8 cellular contexts compared by ENCODE assay signal in genomic region chr12:95942106-95942531, GRCh38. TPM values are rescaled to one million over a fixed set of nuclear protein-coding genes. Genes with fewer than 3 reads are reported as not detected.
A peak's percentile ranks its signal among the peaks of the same experiment; 100 is the strongest.
DNase-seq lines count a peak whose midpoint lies in the region; ATAC-seq, FAIRE-seq and TF ChIP-seq lines count a peak whose summit lies in the region.

No MANE protein-coding gene starts in this region.

- peak overlapping the region; percentile 98 for H3K4me3 Mint-ChIP-seq in T-helper 17 cell

- no peaks in the 10 kb centered on the region for H3K4me1 ChIP-seq in foreskin keratinocyte

- peak; percentile 3 for DNase-seq in stimulated activated CD4-positive, alpha-beta T cell treated with anti-CD3 and anti-CD28 coated beads, Interleukin-1b, Interleukin-23, amount 100 ng/mL, for 48 hours
- no peak for DNase-seq in stimulated activated CD4-positive, alpha-beta T cell treated with anti-CD3 and anti-CD28 coated beads, Interleukin-4, amount 100 ng/mL, for 1 hour
- DNase-seq in T-helper 17 cell (no peak), foreskin keratinocyte (peak in 1 of 2 donors; percentile 22), skeletal muscle cell (ENCODE audit: low read depth) (no peak), H54 (ENCODE audit: insufficient read length, low spot score) (no peak)

- no peak for FAIRE-seq in H54 (lab: Jason Lieb, UNC)

- H3K9me3 ChIP-seq in T-helper 17 cell (ENCODE audit: control insufficient read depth, low read length, poor library complexity, severe bottlenecking): no peaks in the 10 kb centered on the region

- peaks cover 12% of the 10 kb centered on the region for H3K4me1 Mint-ChIP-seq in T-helper 17 cell

- peak overlapping the region; percentile 66 for H3K4me3 ChIP-seq in skeletal muscle cell (ENCODE audit: low read depth, low read length)

- no peak for TF ChIP-seq POLR2A in H54 (IDR thresholded peaks at IDR 0.05; ENCODE audit: low read depth, low read length)

- peaks cover 3% of the 10 kb centered on the region for H3K36me3 Mint-ChIP-seq in T-helper 17 cell (ENCODE audit: low read depth)

- no peaks in the 10 kb centered on the region for H3K27me3 Mint-ChIP-seq in T-helper 17 cell

- H3K27ac ChIP-seq in foreskin keratinocyte: peak overlapping the region; percentile 51

- peak overlapping the region; percentile 87 for H3K27ac Mint-ChIP-seq in T-helper 17 cell

- peaks cover 13% of the 10 kb centered on the region for H3K27me3 ChIP-seq in foreskin keratinocyte

- no peak for TF ChIP-seq CTCF in foreskin keratinocyte (conservative IDR thresholded peaks at IDR 0.05)

- ATAC-seq in T-helper 17 cell (no peak), foreskin keratinocyte (no peak), GM21576 (IDR thresholded peaks at IDR 0.05; ENCODE audit: unreplicated experiment) (no peak), HG03280 (IDR thresholded peaks at IDR 0.05; ENCODE audit: unreplicated experiment) (no peak)

RNA-seq across cellular contexts. Expression of gene CCDC38, which starts 0.3 kb away (rescaled TPM):
- total RNA-seq in T-helper 17 cell (under 1 TPM in 1 of 2 donors, not detected in 1; 0.10 TPM), foreskin keratinocyte (not detected in 2 replicates)
- polyA plus RNA-seq in foreskin keratinocyte: not detected in 2 replicates

RNA-seq across cellular contexts. Expression of gene AMDHD1, which starts 1.0 kb away (rescaled TPM):
- total RNA-seq in T-helper 17 cell: 1 to 10 TPM in 1 of 2 donors, under 1 TPM in 1; 0.47 to 1.1 TPM
- 0.14 and 0.37 TPM in 2 replicates for total RNA-seq in foreskin keratinocyte
- 0.12 and 0.14 TPM in 2 replicates for polyA plus RNA-seq in foreskin keratinocyte

RNA-seq across cellular contexts. Expression of gene HAL, which starts 54.0 kb away (rescaled TPM):
- total RNA-seq in T-helper 17 cell: 1 to 10 TPM in 1 of 2 donors, under 1 TPM in 1; 0.94 to 2.3 TPM
- 0.42 and 0.48 TPM in 2 replicates for total RNA-seq in foreskin keratinocyte
- polyA plus RNA-seq in foreskin keratinocyte: 0.03 and 0.08 TPM in 2 replicates
